ENCODE assay signal across 22 cellular contexts in the genomic region with DNA sequence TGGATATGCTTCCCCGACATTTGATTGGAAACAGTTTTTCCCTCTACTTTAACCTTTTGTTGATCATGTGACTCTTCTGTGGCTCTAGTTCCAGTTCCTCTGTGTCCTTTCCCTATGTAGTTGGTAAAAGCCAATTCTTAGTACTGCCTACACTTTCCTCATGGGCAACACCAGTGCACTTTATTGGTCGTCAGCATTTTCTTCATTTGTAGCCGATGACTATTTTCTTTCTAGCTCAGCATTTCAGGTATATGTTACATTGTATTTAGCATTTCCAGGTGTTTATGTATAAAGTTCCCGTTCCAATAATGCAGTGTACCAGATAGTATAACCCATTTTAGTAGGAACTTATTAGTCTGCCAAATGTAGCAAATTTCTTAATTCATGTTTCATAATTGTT. TPM values are rescaled to one million over a fixed set of nuclear protein-coding genes. Genes with fewer than 3 reads are reported as not detected.
DNase-seq lines count a peak whose midpoint lies in the region; ATAC-seq, FAIRE-seq and TF ChIP-seq lines count a peak whose summit lies in the region.
"Had no signal": no experiment of that assay in that cellular context is flagged by ENCODE, and none has a peak within 500 bp of the region (broad histone marks: within the 10 kb centered on the region; RNA-seq: fewer than 3 reads in every experiment).

No MANE protein-coding gene starts in this region.

- ATAC-seq in HepG2, result no peak
- ATAC-seq in right lobe of liver, result no peak
- ATAC-seq in K562, result no peak
- no peak for ATAC-seq in sciatic nerve

- H3K27me3 ChIP-seq in HepG2 (ENCODE audit: control insufficient read depth in 1 of 2, insufficient read depth in 2 of 2, low read length in 2 of 2) (no peaks in the 10 kb centered on the region), right lobe of liver (no peaks in the 10 kb centered on the region), K562 (ENCODE audit: control insufficient read depth in 2 of 2, insufficient read depth in 2 of 2, low read length in 2 of 2) (no peaks in the 10 kb centered on the region)

- POLR2A ChIA-PET in HepG2 (lab: Yijun Ruan, JAX) (no interaction called here), K562 (lab: Yijun Ruan, JAX) (no interaction called here)

- no peak for TF ChIP-seq EP300 in HepG2 (IDR thresholded peaks at IDR 0.05; ENCODE audit: low read depth in 2 of 2, low read length in 2 of 2)
- no peak for TF ChIP-seq EP300 in HepG2 (CRISPR knock-in tag; IDR thresholded peaks at IDR 0.05; ENCODE audit: borderline replicate concordance)
- TF ChIP-seq EP300 in K562 (IDR thresholded peaks at IDR 0.05; ENCODE audit: low read length), result no peak

- H3K9me1 ChIP-seq in K562 (ENCODE audit: control insufficient read depth, insufficient read depth, low read length), result no peaks in the 10 kb centered on the region

- H3K79me2 ChIP-seq in HepG2 (ENCODE audit: insufficient read depth, low read length), result no peaks in the 10 kb centered on the region
- H3K79me2 ChIP-seq in K562 (ENCODE audit: control insufficient read depth, insufficient read depth, low read length), result no peaks in the 10 kb centered on the region; the same call in 2 of the 3 replicates

- BruUV-seq in HepG2 (replicated peaks; lab: Mats Ljungman, UMichigan), result no TSS peak
- no TSS peak for BruUV-seq in K562 (replicated peaks; lab: Mats Ljungman, UMichigan)

- TF ChIP-seq POLR2A in HepG2 (IDR thresholded peaks at IDR 0.05; ENCODE audit: insufficient read depth in 1 of 2, low read depth in 2 of 2, low read length in 2 of 2) (no peak), right lobe of liver (IDR thresholded peaks at IDR 0.05) (no peak), K562 (conservative IDR thresholded peaks at IDR 0.05) (no peak)

- H4K20me1 ChIP-seq in HepG2 (ENCODE audit: insufficient read depth, low read length), result no peaks in the 10 kb centered on the region
- H4K20me1 ChIP-seq in K562 (replicated peaks; ENCODE audit: control insufficient read depth, insufficient read depth, low read length), result no peaks in the 10 kb centered on the region

- WGBS in HepG2 (ENCODE audit: low lambda C conversion rate), result 97% methylated on average over 4 of the region's 4 CpGs
- 83% methylated on average over 4 of the region's 4 CpGs for WGBS in right lobe of liver (ENCODE audit: insufficient coverage, low coverage, low lambda C conversion rate, missing lambda C conversion rate)
- WGBS in K562 (ENCODE audit: insufficient coverage, low coverage, missing lambda C conversion rate), result 93% methylated on average over 4 of the region's 4 CpGs

- H3K4me1 ChIP-seq in HepG2 (ENCODE audit: insufficient read depth, low read length) (peaks cover 8% of the 10 kb centered on the region; the same call in 1 of the 2 replicates), right lobe of liver (no peaks in the 10 kb centered on the region), K562 (replicated peaks in 1 of 2; ENCODE audit: control insufficient read depth in 2 of 2, insufficient read depth in 2 of 2, low read length in 2 of 2) (no peaks in the 10 kb centered on the region)
- H3K4me1 ChIP-seq: HAP-1 had no signal

- FAIRE-seq in HepG2 (lab: Jason Lieb, UNC), result no peak
- FAIRE-seq in K562 (lab: Jason Lieb, UNC), result peak; percentile 11
- FAIRE-seq: GM12891, GM18507, H54 had no signal

- H3K9me3 ChIP-seq in HepG2 (ENCODE audit: low read length) (no peaks in the 10 kb centered on the region), right lobe of liver (no peaks in the 10 kb centered on the region), K562 (replicated peaks; ENCODE audit: control insufficient read depth, insufficient read depth, low read depth, low read length) (no peaks in the 10 kb centered on the region)
- H3K9me3 ChIP-seq: HAP-1 had no signal

- CTCF ChIA-PET in HepG2 (lab: Yijun Ruan, JAX; ENCODE audit: low intra/inter-chr PET ratio, low total read pairs) (no interaction called here), K562 (lab: Yijun Ruan, JAX; ENCODE audit: low intra/inter-chr PET ratio) (interaction anchor here (0.5 kb wide), 1 partner anchor 37 kb away, joined by 4 read pairs; no protein-coding TSS in a partner anchor)

- TF ChIP-seq RAD21 in HepG2 (CRISPR knock-in tag; IDR thresholded peaks at IDR 0.05) (no peak), K562 (CRISPR knock-in tag; conservative IDR thresholded peaks at IDR 0.05 in 1 of 2, IDR thresholded peaks at IDR 0.05 in 1 of 2) (no peak)

- H3K4me2 ChIP-seq in HepG2 (ENCODE audit: low read depth, low read length), result no peak overlapping the region
- H3K4me2 ChIP-seq in K562 (ENCODE audit: insufficient read depth, low read length), result no peak overlapping the region

- intact Hi-C loops in HepG2 (cut with micrococcal nuclease; ENCODE audit: unreplicated experiment) (no loop called here), right lobe of liver (cut with DNase I) (no loop called here), K562 (cut with micrococcal nuclease) (no loop called here), sciatic nerve (cut with DNase I) (no loop called here)

- H3K4me3 ChIP-seq in HepG2 (replicated peaks in 1 of 3; ENCODE audit: insufficient read depth in 1 of 3, low read depth in 2 of 3, low read length in 3 of 3), result no peak overlapping the region
- no peak overlapping the region for H3K4me3 ChIP-seq in right lobe of liver
- no peak overlapping the region for H3K4me3 ChIP-seq in K562
- H3K4me3 ChIP-seq: HAP-1 had no signal

- H2AFZ ChIP-seq in HepG2 (ENCODE audit: low read length) (no peak overlapping the region), K562 (ENCODE audit: low read depth, low read length) (no peak overlapping the region)

- H3K27ac ChIP-seq in HepG2 (ENCODE audit: extremely low read length, insufficient read depth, low read length) (no peak overlapping the region), right lobe of liver (no peak overlapping the region), K562 (ENCODE audit: extremely low read depth, low read depth, low read length) (no peak overlapping the region)

- no peak for TF ChIP-seq CTCF in HepG2 (CRISPR knock-in tag; IDR thresholded peaks at IDR 0.05)
- no peak for TF ChIP-seq CTCF in right lobe of liver (IDR thresholded peaks at IDR 0.05)
- TF ChIP-seq CTCF in K562 (IDR thresholded peaks at IDR 0.05 in 2 of 3, conservative IDR thresholded peaks at IDR 0.05 in 1 of 3; ENCODE audit: insufficient read depth in 2 of 3, low read depth in 1 of 3, low read length in 3 of 3), result no peak

- H3K36me3 ChIP-seq in HepG2 (replicated peaks in 1 of 2; ENCODE audit: control insufficient read depth in 1 of 2, insufficient read depth in 2 of 2, low read length in 2 of 2) (peaks cover 1 to 33% of the 10 kb centered on the region in 2 experiments; a peak in 3 of 5 replicates), right lobe of liver (peaks cover 0 to 7% (median under 1%) of the 10 kb centered on the region in 4 donors), K562 (ENCODE audit: control insufficient read depth, insufficient read depth, low read length) (peaks cover 76% of the 10 kb centered on the region)
- H3K36me3 ChIP-seq: HAP-1 had no signal

- DNase-seq in HepG2 (ENCODE audit: low spot score) (no peak), right lobe of liver (no peak), MV-4-11 (lab: John Stamatoyannopoulos, UW) (peak; percentile 22), K562 (ENCODE audit: extremely low read depth in 1 of 4, low spot score in 3 of 4) (no peak), mesenteric fat pad (ENCODE audit: low spot score) (no peak), pons (ENCODE audit: low spot score) (no peak), sciatic nerve (ENCODE audit: low spot score) (no peak)
- DNase-seq: 8988T; C1 segment of cervical spinal cord; Calu3; CD4-positive, alpha-beta memory T cell; COR-L47; DMS53; DMS79 treated with DMSO at 0.1 percent for 48 hours; GF-D8; GOT3 had no signal

- no peak overlapping the region for H3K9ac ChIP-seq in HepG2 (ENCODE audit: insufficient read depth, low read depth, low read length)
- H3K9ac ChIP-seq in K562 (ENCODE audit: insufficient read depth in 1 of 2, low read depth in 2 of 2, low read length in 2 of 2), result no peak overlapping the region

- in situ Hi-C loops in HepG2 (cut with HindIII; ENCODE audit: extremely low pct_ligation_motif_present, low pct_unique_long_range_greater_than_20kb) (no loop called here), K562 (cut with MboI) (no loop called here)

RNA-seq across cellular contexts. Expression of a gene that starts 27.6 kb away (rescaled TPM):
- not detected in 2 replicates for total RNA-seq in HepG2 (2016; rRNA removed; fragmentation: Illumina TruSeq; extraction: Trizol)
- total RNA-seq in HepG2 (2016; cell fraction: cytosol; rRNA removed; fragmentation: Illumina TruSeq; extraction: Trizol; ENCODE audit: low read depth), result not detected in 2 replicates
- not detected in 2 replicates for total RNA-seq in HepG2 (2016; cell fraction: insoluble cytoplasmic fraction; rRNA removed; fragmentation: Illumina TruSeq; extraction: Trizol)
- not detected in 2 replicates for total RNA-seq in HepG2 (2016; cell fraction: membrane; rRNA removed; fragmentation: Illumina TruSeq; extraction: Trizol)
- not detected in 2 replicates for total RNA-seq in HepG2 (2016; cell fraction: nucleus; rRNA removed; fragmentation: Illumina TruSeq; extraction: Trizol)
- not detected in 2 replicates for polyA plus RNA-seq in HepG2 (2011; rRNA removed)
- polyA plus RNA-seq in HepG2 (2011; cell fraction: cytosol; rRNA removed), result not detected in 2 replicates
- not detected in 2 replicates for polyA plus RNA-seq in HepG2 (2011; cell fraction: nucleus; rRNA removed)
- polyA plus RNA-seq in HepG2 (2012), result not detected in 2 replicates
- polyA plus RNA-seq in HepG2 (2016; cell fraction: cytosol; fragmentation: Illumina TruSeq; extraction: Trizol; ENCODE audit: low read depth), result not detected in 2 replicates
- not detected in 2 replicates for polyA plus RNA-seq in HepG2 (2016; cell fraction: insoluble cytoplasmic fraction; fragmentation: Illumina TruSeq; extraction: Trizol; ENCODE audit: low read depth)
- not detected in 2 replicates for polyA plus RNA-seq in HepG2 (2016; cell fraction: membrane; fragmentation: Illumina TruSeq; extraction: Trizol; ENCODE audit: low read depth)
- not detected in 2 replicates for polyA plus RNA-seq in HepG2 (2016; cell fraction: nucleus; fragmentation: Illumina TruSeq; extraction: Trizol; ENCODE audit: insufficient read depth, low read depth)
- polyA minus RNA-seq in HepG2 (2011; rRNA and poly(A)+ RNA removed; ENCODE audit: low replicate concordance), result not detected in 2 replicates
- polyA minus RNA-seq in HepG2 (2011; cell fraction: cytosol; rRNA and poly(A)+ RNA removed), result not detected in 2 replicates
- not detected in 2 replicates for polyA minus RNA-seq in HepG2 (2011; cell fraction: nucleus; rRNA and poly(A)+ RNA removed)
- under 1 TPM; 0.09 to 0.50 (median 0.24) TPM for total RNA-seq in right lobe of liver
- 0.12 TPM in 1 of 2 replicates, not detected in the other for total RNA-seq in K562 (2011; cell fraction: chromatin; rRNA removed; ENCODE audit: low replicate concordance)
- total RNA-seq in K562 (2011; cell fraction: nucleolus; rRNA removed), result not detected in 2 replicates
- not detected in 2 replicates for total RNA-seq in K562 (2011; cell fraction: nucleoplasm; rRNA removed)
- not detected in 2 replicates for total RNA-seq in K562 (2014; rRNA removed)
- not detected in 2 replicates for total RNA-seq in K562 (2014; rRNA removed; fragmentation: Illumina TruSeq; extraction: Trizol)
- not detected in 2 replicates for total RNA-seq in K562 (2015; rRNA removed; fragmentation: Illumina TruSeq; extraction: Trizol)
- 0.07 TPM in 1 of 2 replicates, not detected in the other for total RNA-seq in K562 (2021)
- not detected in 2 replicates for polyA plus RNA-seq in K562 (2011; rRNA removed)
- not detected in 2 replicates for polyA plus RNA-seq in K562 (2011; cell fraction: cytosol; rRNA removed)
- polyA plus RNA-seq in K562 (2011; cell fraction: nucleus; rRNA removed), result not detected in 2 replicates
- polyA plus RNA-seq in K562 (2012), result 0.03 and 0.05 TPM in 2 replicates
- polyA plus RNA-seq in K562 (2014; fragmentation: Illumina TruSeq; extraction: Trizol), result not detected in 2 replicates
- polyA plus RNA-seq in K562 (2014; fragmentation: Nextera tagmentation; extraction: Ambion mirVana), result under 1 TPM in 1 of 2 experiments, not detected in 1; 0.03 TPM
- not detected in 2 replicates for polyA plus RNA-seq in K562 (2014; rRNA removed)
- not detected in 2 replicates for polyA minus RNA-seq in K562 (2011; rRNA and poly(A)+ RNA removed)
- not detected in 2 replicates for polyA minus RNA-seq in K562 (2011; cell fraction: cytosol; rRNA and poly(A)+ RNA removed)
- polyA minus RNA-seq in K562 (2011; cell fraction: nucleus; rRNA and poly(A)+ RNA removed), result not detected in 2 replicates
- total RNA-seq in mesenteric fat pad, result not detected
- 10.2 TPM for total RNA-seq in sciatic nerve
- total RNA-seq: Calu3, Daoy, G401 had no signal
